9 cellular contexts compared by ENCODE assay signal in the genomic region with DNA sequence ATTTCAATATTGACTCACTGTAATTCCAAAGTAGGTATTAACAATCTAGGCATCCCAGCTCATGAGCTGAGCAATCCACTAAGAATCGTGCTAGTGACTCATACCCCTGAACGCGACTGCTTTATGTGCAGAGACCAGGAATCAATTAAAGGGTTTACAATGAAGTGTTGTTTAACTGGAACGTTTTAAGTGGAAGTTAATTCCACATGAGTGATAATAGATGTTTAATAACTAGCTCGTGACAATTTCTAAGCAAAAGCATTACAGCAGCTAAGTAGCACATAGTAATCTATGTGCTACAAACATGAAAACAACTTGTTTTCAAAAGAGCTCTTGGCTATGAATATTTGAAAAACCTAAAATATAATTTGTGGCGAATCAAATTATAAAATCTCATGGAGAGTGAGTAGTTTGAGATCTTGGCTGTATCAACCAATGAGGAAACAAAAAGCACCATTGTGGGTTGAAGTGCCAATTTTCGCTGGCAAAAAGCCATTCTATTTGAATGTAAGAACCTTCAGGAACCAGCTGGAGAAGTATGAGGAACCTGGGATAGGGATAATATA. TPM values are rescaled to one million over a fixed set of nuclear protein-coding genes. Genes with fewer than 3 reads are reported as not detected.
DNase-seq lines count a peak whose midpoint lies in the region; ATAC-seq and TF ChIP-seq lines count a peak whose summit lies in the region.
"Had no signal": no experiment of that assay in that cellular context is flagged by ENCODE, and none has a peak within 500 bp of the region (broad histone marks: within the 10 kb centered on the region; RNA-seq: fewer than 3 reads in every experiment).

No MANE protein-coding gene starts in this region.

- H3K27ac ChIP-seq in RWPE1: peak overlapping the region; percentile 67; the same call in 1 of the 2 replicates
- no peak overlapping the region for H3K27ac ChIP-seq in aorta (ENCODE audit: low read depth in 1 of 2, low read length in 2 of 2)

- H3K4me1 ChIP-seq in aorta (ENCODE audit: control insufficient read depth in 1 of 2, insufficient read depth in 2 of 2, low read length in 2 of 2): no peaks in the 10 kb centered on the region

- intact Hi-C loops in aorta (cut with DNase I): no loop called here

- DNase-seq in AG09319 (ENCODE audit: extremely low read depth, low read depth) (peak; percentile 45), NCI-H1048 (lab: John Stamatoyannopoulos, UW) (peak; percentile 85), RWPE1 (ENCODE audit: low spot score) (peak; percentile 88), hepatic stellate cell (ENCODE audit: low spot score) (peak; percentile 73), NK-92 (lab: John Stamatoyannopoulos, UW; ENCODE audit: unreplicated experiment) (no peak), aorta (no peak), superior temporal gyrus (ENCODE audit: extremely low spot score) (no peak)
- DNase-seq: activated CD8-positive, alpha-beta memory T cell treated with anti-CD3 and anti-CD28 coated beads, Interleukin-2, amount 50 U/mL, for 4 hours had no signal

- no peaks in the 10 kb centered on the region for H3K27me3 ChIP-seq in aorta (ENCODE audit: control insufficient read depth in 1 of 2, insufficient read depth in 2 of 2, low read length in 1 of 2)

- CTCF ChIA-PET in RWPE1 (lab: Yijun Ruan, JAX): interaction anchor here (0.5 to 0.9 kb wide), 6 partner anchors 9 to 45 kb away, joined by 3 to 5 read pairs (median 4); no protein-coding TSS in a partner anchor

- whole genome bisulfite sequencing in aorta, 2 donors: 6 to 7% methylated on average over 7 of the region's 7 CpGs

- POLR2A ChIA-PET in RWPE1 (lab: Yijun Ruan, JAX; ENCODE audit: low non-redundant PET): no interaction called here

- no peak for TF ChIP-seq CTCF in AG09319 (IDR thresholded peaks at IDR 0.05; ENCODE audit: low read depth, low read length)
- no peak for TF ChIP-seq CTCF in RWPE1 (conservative IDR thresholded peaks at IDR 0.05; ENCODE audit: low read depth)

- no peak overlapping the region for H3K4me3 ChIP-seq in aorta (ENCODE audit: low read length in 2 of 2)

- no peak for ATAC-seq in aorta (ENCODE audit: low FRiP score)
- no peak for ATAC-seq in GM21390 (IDR thresholded peaks at IDR 0.05; ENCODE audit: unreplicated experiment)

- no peaks in the 10 kb centered on the region for H3K9me3 ChIP-seq in aorta (ENCODE audit: control insufficient read depth, low read length)

- H3K36me3 ChIP-seq in aorta (ENCODE audit: control insufficient read depth in 1 of 2, insufficient read depth in 2 of 2, low read length in 1 of 2): no peaks in the 10 kb centered on the region

RNA-seq across cellular contexts. Expression of a gene that starts 9.4 kb away (rescaled TPM):
- 10 to 100 TPM; 23.8 to 34.3 TPM for total RNA-seq in aorta
- 1 to 10 TPM; 2.9 to 5.6 TPM for polyA plus RNA-seq in aorta

RNA-seq across cellular contexts. Expression of a gene that starts 27.0 kb away (rescaled TPM):
- total RNA-seq in aorta: 1 to 10 TPM in 1 of 2 donors, under 1 TPM in 1; 0.58 to 1.3 TPM
- not detected for polyA plus RNA-seq in aorta

Comparison
In these comparisons a context has a peak if more than half of its experiments do, and no peak if none do; other contexts are left out.
1. DNase-seq: peak in AG09319 (single experiment), NCI-H1048 (single experiment), RWPE1 (single experiment) and hepatic stellate cell (single experiment); none in NK-92 (single experiment), aorta (0 of 2) and superior temporal gyrus (single experiment).